In the genomic region with DNA sequence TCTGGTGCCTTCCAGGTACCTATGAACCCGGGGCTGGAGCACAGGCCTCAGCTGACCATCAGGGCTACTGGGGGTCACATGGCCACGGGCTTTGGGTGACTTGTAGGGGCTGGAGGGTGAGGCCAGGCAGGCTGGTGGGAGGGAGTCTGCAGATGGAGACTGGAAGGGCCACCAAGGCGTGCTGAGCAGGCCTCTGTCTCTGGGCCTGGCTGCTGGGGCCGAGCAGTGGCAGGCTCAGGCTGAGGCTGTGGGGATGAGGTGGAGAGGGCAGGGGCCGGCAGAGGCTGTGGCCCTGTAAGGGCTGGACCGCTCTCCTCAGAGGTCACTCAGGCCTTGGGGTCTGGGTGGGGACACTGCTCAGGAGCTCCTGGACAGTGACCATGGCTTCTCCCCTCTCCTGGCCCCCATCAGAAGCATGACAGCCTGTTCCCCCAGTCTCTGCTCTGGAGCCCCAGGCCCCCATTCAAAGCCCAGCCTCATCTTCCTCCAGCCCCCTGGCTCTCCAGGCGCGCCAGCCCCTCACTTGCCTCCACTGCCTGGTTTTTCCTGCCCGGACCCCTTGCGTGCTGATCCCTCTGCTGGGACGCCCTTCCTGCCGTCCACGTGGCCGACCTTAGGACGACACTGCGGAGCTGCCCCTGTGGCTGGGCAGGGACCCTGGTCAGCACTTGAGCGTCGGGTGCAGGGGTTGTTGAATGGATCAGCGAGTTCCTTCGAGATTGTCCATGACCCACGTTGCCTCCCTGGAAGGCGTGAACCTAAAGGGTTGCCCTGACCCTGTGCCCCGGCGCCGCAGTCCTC, we compare ENCODE assay signal across 10 cellular contexts. TPM values are rescaled to one million over a fixed set of nuclear protein-coding genes. Genes with fewer than 3 reads are reported as not detected.
"Had no signal": no experiment of that assay in that cellular context is flagged by ENCODE, and none has a peak within 500 bp of the region (broad histone marks: within the 10 kb centered on the region; RNA-seq: fewer than 3 reads in every experiment).

No MANE protein-coding gene starts in this region.

- ATAC-seq: left colon; naive thymus-derived CD4-positive, alpha-beta T cell; sciatic nerve had no signal

- H3K36me3 Mint-ChIP-seq: activated naive CD4-positive, alpha-beta T cell treated with anti-CD3 and anti-CD28 coated beads, Interleukin-2, amount 10 ng/mL, durations not matched to agents 7 days and 5 days; immature natural killer cell; naive thymus-derived CD4-positive, alpha-beta T cell had no signal

- H3K4me3 Mint-ChIP-seq: activated naive CD4-positive, alpha-beta T cell treated with anti-CD3 and anti-CD28 coated beads, Interleukin-2, amount 10 ng/mL, durations not matched to agents 7 days and 5 days; immature natural killer cell had no signal

- H3K4me3 ChIP-seq: psoas muscle, suprapubic skin had no signal

- H3K36me3 ChIP-seq: suprapubic skin had no signal

- H3K9me3 Mint-ChIP-seq: activated naive CD4-positive, alpha-beta T cell treated with anti-CD3 and anti-CD28 coated beads, Interleukin-2, amount 10 ng/mL, durations not matched to agents 7 days and 5 days had no signal

- H3K27ac ChIP-seq: psoas muscle, suprapubic skin had no signal

- DNase-seq: activated CD4-positive, CD25-positive, alpha-beta regulatory T cell; activated naive CD4-positive, alpha-beta T cell treated with anti-CD3 and anti-CD28 coated beads, Interleukin-2, amount 10 ng/mL, durations not matched to agents 7 days and 5 days; effector memory CD4-positive, alpha-beta T cell; immature natural killer cell; left colon; naive thymus-derived CD4-positive, alpha-beta T cell; psoas muscle; stimulated activated naive CD4-positive, alpha-beta T cell treated with Interleukin-2 at 50 U/mL for 16 hours had no signal

- H3K27ac Mint-ChIP-seq: activated naive CD4-positive, alpha-beta T cell treated with anti-CD3 and anti-CD28 coated beads, Interleukin-2, amount 10 ng/mL, durations not matched to agents 7 days and 5 days; immature natural killer cell; naive thymus-derived CD4-positive, alpha-beta T cell had no signal

- H3K9me3 ChIP-seq: psoas muscle, suprapubic skin had no signal

- H3K4me1 Mint-ChIP-seq: activated naive CD4-positive, alpha-beta T cell treated with anti-CD3 and anti-CD28 coated beads, Interleukin-2, amount 10 ng/mL, durations not matched to agents 7 days and 5 days; immature natural killer cell had no signal

RNA-seq across cellular contexts. Expression of a gene that starts 11.1 kb away (rescaled TPM):
- polyA plus RNA-seq: immature natural killer cell; naive thymus-derived CD4-positive, alpha-beta T cell had no signal
